14 cellular contexts compared by ENCODE assay signal in genomic region chr3:81742581-81742980, GRCh38. TPM values are rescaled to one million over a fixed set of nuclear protein-coding genes. Genes with fewer than 3 reads are reported as not detected.
A peak's percentile ranks its signal among the peaks of the same experiment; 100 is the strongest.
DNase-seq lines count a peak whose midpoint lies in the region; ATAC-seq and TF ChIP-seq lines count a peak whose summit lies in the region.
"Had no signal": no experiment of that assay in that cellular context is flagged by ENCODE, and none has a peak within 500 bp of the region (broad histone marks: within the 10 kb centered on the region; RNA-seq: fewer than 3 reads in every experiment).

No MANE protein-coding gene starts in this region.

- peak overlapping the region; percentile 46 to 49 for H3K27ac ChIP-seq in breast epithelium
- H3K27ac ChIP-seq in CD8-positive, alpha-beta memory T cell (ENCODE audit: low read depth, low read length): no peak overlapping the region
- no peak overlapping the region for H3K27ac ChIP-seq in effector memory CD4-positive, alpha-beta T cell (ENCODE audit: insufficient read depth, low read length, poor library complexity, severe bottlenecking)

- intact Hi-C loops in breast epithelium (cut with DNase I; ENCODE audit: low total_unique reads): no loop called here

- no peak overlapping the region for H3K4me3 ChIP-seq in breast epithelium
- no peak overlapping the region for H3K4me3 ChIP-seq in CD8-positive, alpha-beta memory T cell (ENCODE audit: low read length)
- H3K4me3 ChIP-seq in effector memory CD4-positive, alpha-beta T cell (ENCODE audit: insufficient read depth, low read depth, low read length, poor library complexity, severe bottlenecking): no peak overlapping the region
- H3K4me3 ChIP-seq: lung had no signal

- no peak for TF ChIP-seq POLR2A in breast epithelium (IDR thresholded peaks at IDR 0.05)

- ATAC-seq in HG03457 (IDR thresholded peaks at IDR 0.05; ENCODE audit: unreplicated experiment): no peak
- ATAC-seq: stimulated activated naive CD8-positive, alpha-beta T cell treated with anti-CD3 and anti-CD28 coated beads, Interleukin-15, amount 100 ng/mL, for 72 hours had no signal

- POLR2A ChIA-PET in CD8-positive, alpha-beta memory T cell (lab: Charles Lee): no interaction called here

- no peaks in the 10 kb centered on the region for H3K36me3 ChIP-seq in breast epithelium
- no peaks in the 10 kb centered on the region for H3K36me3 ChIP-seq in CD8-positive, alpha-beta memory T cell (ENCODE audit: insufficient read depth, low read length)
- H3K36me3 ChIP-seq in effector memory CD4-positive, alpha-beta T cell (ENCODE audit: control insufficient read depth, insufficient read depth, low read length): no peaks in the 10 kb centered on the region

- H3K27ac Mint-ChIP-seq in mesothelial cell of epicardium: peak overlapping the region; percentile 82
- peak overlapping the region; percentile 35 for H3K27ac Mint-ChIP-seq in type B pancreatic cell
- no peak overlapping the region for H3K27ac Mint-ChIP-seq in CD8-positive, alpha-beta memory T cell
- H3K27ac Mint-ChIP-seq: stimulated activated naive CD8-positive, alpha-beta T cell treated with anti-CD3 and anti-CD28 coated beads, Interleukin-15, amount 100 ng/mL, for 72 hours had no signal

- H3K27me3 Mint-ChIP-seq in mesothelial cell of epicardium (ENCODE audit: low read depth) (no peaks in the 10 kb centered on the region), type B pancreatic cell (no peaks in the 10 kb centered on the region)
- H3K27me3 Mint-ChIP-seq in CD8-positive, alpha-beta memory T cell: no peaks in the 10 kb centered on the region
- H3K27me3 Mint-ChIP-seq: dendritic cell treated with granulocyte-macrophage colony-stimulating factor and Interleukin-4, amounts not matched to agents 40 ng/mL and 50 ng/mL, for 4 days; stimulated activated naive CD8-positive, alpha-beta T cell treated with anti-CD3 and anti-CD28 coated beads, Interleukin-15, amount 100 ng/mL, for 72 hours had no signal

- no peak for TF ChIP-seq CTCF in breast epithelium (IDR thresholded peaks at IDR 0.05)
- TF ChIP-seq CTCF in mesothelial cell of epicardium (IDR thresholded peaks at IDR 0.05; ENCODE audit: unreplicated experiment): no peak
- no peak for TF ChIP-seq CTCF in type B pancreatic cell (conservative IDR thresholded peaks at IDR 0.05)

- H3K9me3 Mint-ChIP-seq in mesothelial cell of epicardium (peaks cover 5% of the 10 kb centered on the region), type B pancreatic cell (no peaks in the 10 kb centered on the region)
- peaks cover 0 to 2% (median 0%) of the 10 kb centered on the region in 5 donors for H3K9me3 Mint-ChIP-seq in CD8-positive, alpha-beta memory T cell
- H3K9me3 Mint-ChIP-seq: dendritic cell treated with granulocyte-macrophage colony-stimulating factor and Interleukin-4, amounts not matched to agents 40 ng/mL and 50 ng/mL, for 4 days; stimulated activated naive CD8-positive, alpha-beta T cell treated with anti-CD3 and anti-CD28 coated beads, Interleukin-15, amount 100 ng/mL, for 72 hours had no signal

- peak; percentile 29 for DNase-seq in M059J (ENCODE audit: low read depth)
- no peak for DNase-seq in breast epithelium (ENCODE audit: low spot score in 2 of 2)
- DNase-seq in mesothelial cell of epicardium (ENCODE audit: low spot score in 2 of 2, unreplicated experiment in 2 of 2): no peak
- DNase-seq in type B pancreatic cell (ENCODE audit: extremely low spot score, unreplicated experiment): no peak
- DNase-seq in CD8-positive, alpha-beta memory T cell: no peak
- DNase-seq in effector memory CD4-positive, alpha-beta T cell: no peak
- DNase-seq: activated naive CD4-positive, alpha-beta T cell treated with Interleukin-2 at 50 U/mL for 16 hours; NCI-H1048; NCI-H345; stimulated activated CD4-positive, alpha-beta T cell treated with anti-CD3 and anti-CD28 coated beads, Interleukin-4, amount 100 ng/mL, for 24 hours; stimulated activated naive CD8-positive, alpha-beta T cell treated with anti-CD3 and anti-CD28 coated beads, Interleukin-15, amount 100 ng/mL, for 72 hours had no signal

- H3K4me1 Mint-ChIP-seq in mesothelial cell of epicardium: peaks cover 35% of the 10 kb centered on the region
- peaks cover 12% of the 10 kb centered on the region for H3K4me1 Mint-ChIP-seq in type B pancreatic cell (ENCODE audit: unreplicated experiment)
- no peaks in the 10 kb centered on the region for H3K4me1 Mint-ChIP-seq in CD8-positive, alpha-beta memory T cell

- H3K36me3 Mint-ChIP-seq in mesothelial cell of epicardium (no peaks in the 10 kb centered on the region), type B pancreatic cell (peaks cover 4% of the 10 kb centered on the region)
- H3K36me3 Mint-ChIP-seq in CD8-positive, alpha-beta memory T cell: peaks cover 0 to 11% (median 4%) of the 10 kb centered on the region in 3 donors

- no peaks in the 10 kb centered on the region for H3K4me1 ChIP-seq in breast epithelium
- H3K4me1 ChIP-seq in CD8-positive, alpha-beta memory T cell (ENCODE audit: insufficient read depth, low read length): no peaks in the 10 kb centered on the region
- H3K4me1 ChIP-seq in effector memory CD4-positive, alpha-beta T cell (ENCODE audit: control insufficient read depth, insufficient read depth, low read length, poor library complexity, severe bottlenecking): no peaks in the 10 kb centered on the region

- H3K9me3 ChIP-seq in breast epithelium: no peaks in the 10 kb centered on the region
- H3K9me3 ChIP-seq in CD8-positive, alpha-beta memory T cell (ENCODE audit: low read length): no peaks in the 10 kb centered on the region
- H3K9me3 ChIP-seq in effector memory CD4-positive, alpha-beta T cell (ENCODE audit: control insufficient read depth, low read length): no peaks in the 10 kb centered on the region

- H3K4me3 Mint-ChIP-seq in mesothelial cell of epicardium (no peak overlapping the region), type B pancreatic cell (no peak overlapping the region)
- H3K4me3 Mint-ChIP-seq in CD8-positive, alpha-beta memory T cell: no peak overlapping the region
- H3K4me3 Mint-ChIP-seq: dendritic cell treated with granulocyte-macrophage colony-stimulating factor and Interleukin-4, amounts not matched to agents 40 ng/mL and 50 ng/mL, for 4 days; stimulated activated naive CD8-positive, alpha-beta T cell treated with anti-CD3 and anti-CD28 coated beads, Interleukin-15, amount 100 ng/mL, for 72 hours had no signal

- CTCF ChIA-PET in CD8-positive, alpha-beta memory T cell (lab: Charles Lee): no interaction called here

- H3K27me3 ChIP-seq in breast epithelium: no peaks in the 10 kb centered on the region
- H3K27me3 ChIP-seq in CD8-positive, alpha-beta memory T cell (ENCODE audit: insufficient read depth, low read length, poor library complexity, severe bottlenecking): no peaks in the 10 kb centered on the region
- H3K27me3 ChIP-seq in effector memory CD4-positive, alpha-beta T cell (replicated peaks; ENCODE audit: control insufficient read depth, insufficient read depth, low read length, poor library complexity, severe bottlenecking): no peaks in the 10 kb centered on the region

RNA-seq across cellular contexts. Expression of gene GBE1, which starts 18.9 kb away (rescaled TPM):
- 33.5 and 53.4 TPM in 2 replicates for total RNA-seq in M059J (2014; rRNA removed; shearing (Covaris generic))
- total RNA-seq in breast epithelium (100 to 1,000 TPM in 1 of 3 donors, 10 to 100 TPM in 2; 34.4 to 148 (median 49.8) TPM), mesothelial cell of epicardium (9.9 to 10.8 TPM (median 9.9 TPM) in 3 replicates), type B pancreatic cell (ENCODE audit: low replicate concordance) (14.7 and 15.2 TPM in 2 replicates)
- 10 to 100 TPM; 22.5 to 22.9 TPM for total RNA-seq in CD8-positive, alpha-beta memory T cell
- 12.6 TPM for polyA plus RNA-seq in CD8-positive, alpha-beta memory T cell

Comparison
In these comparisons a context has a peak if more than half of its experiments do, and no peak if none do; other contexts are left out.
1. H3K27ac ChIP-seq: peak in breast epithelium (2 of 2); none in CD8-positive, alpha-beta memory T cell (single experiment) and effector memory CD4-positive, alpha-beta T cell (single experiment).
2. H3K27ac Mint-ChIP-seq: peak in mesothelial cell of epicardium (single experiment) and type B pancreatic cell (single experiment); none in CD8-positive, alpha-beta memory T cell (0 of 8).